In the genomic region with DNA sequence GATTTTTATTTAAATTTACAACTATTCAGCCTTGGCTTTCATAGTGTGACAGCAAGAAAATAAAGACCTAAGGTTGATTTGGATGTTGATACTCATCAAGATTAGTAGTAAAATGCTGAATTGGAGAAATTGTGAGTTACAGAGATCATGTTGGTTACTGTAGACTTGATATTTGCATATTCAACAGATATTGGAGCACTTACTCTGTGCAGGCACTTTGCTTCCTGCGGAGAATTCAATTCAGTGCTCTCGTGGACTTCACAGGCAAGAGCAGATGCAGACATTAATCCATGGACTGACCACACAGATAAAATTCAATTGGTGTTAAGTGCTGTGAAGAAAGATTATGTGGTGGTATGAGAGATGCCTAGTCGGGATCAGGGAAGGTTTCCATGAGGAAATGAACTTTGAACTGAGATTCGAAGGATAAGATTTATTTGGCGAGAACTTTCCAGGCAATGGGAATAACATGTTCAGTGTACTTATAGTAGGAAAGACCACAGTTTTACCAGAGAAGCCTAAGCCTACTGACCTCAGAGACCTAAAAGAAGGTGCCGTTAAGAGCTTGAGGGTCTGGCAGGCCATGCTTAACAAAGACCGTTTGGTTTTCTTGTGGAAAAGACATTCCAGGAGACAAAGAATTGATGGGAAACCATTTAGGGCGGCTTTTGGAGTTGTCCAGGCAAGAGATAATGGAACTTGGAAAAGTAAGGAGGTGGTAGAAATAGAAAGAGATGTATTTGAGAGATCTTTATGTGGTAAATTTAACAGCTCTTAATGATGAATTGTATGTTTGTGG, we compare ENCODE assay signal across 14 cellular contexts. TPM values are rescaled to one million over a fixed set of nuclear protein-coding genes. Genes with fewer than 3 reads are reported as not detected.
DNase-seq lines count a peak whose midpoint lies in the region; ATAC-seq, FAIRE-seq and TF ChIP-seq lines count a peak whose summit lies in the region.
"Had no signal": no experiment of that assay in that cellular context is flagged by ENCODE, and none has a peak within 500 bp of the region (broad histone marks: within the 10 kb centered on the region; RNA-seq: fewer than 3 reads in every experiment).

No MANE protein-coding gene starts in this region.

- no peaks in the 10 kb centered on the region for H3K27me3 Mint-ChIP-seq in activated T-cell treated with anti-CD3 and anti-CD28 coated beads, Interleukin-2, amount 50 U/mL, for 4 hours (ENCODE audit: low read depth)
- H3K27me3 Mint-ChIP-seq: activated CD4-positive, alpha-beta T cell treated with anti-CD3 and anti-CD28 coated beads, Interleukin-2, amount 10 ng/mL, durations not matched to agents 24 days and 14 days had no signal

- no peak for TF ChIP-seq CTCF in transverse colon (IDR thresholded peaks at IDR 0.05)

- peaks cover 73% of the 10 kb centered on the region for H3K4me1 Mint-ChIP-seq in activated T-cell treated with anti-CD3 and anti-CD28 coated beads, Interleukin-2, amount 50 U/mL, for 4 hours (ENCODE audit: low read depth)

- peak overlapping the region; percentile 42 for H3K4me3 Mint-ChIP-seq in activated T-cell treated with anti-CD3 and anti-CD28 coated beads, Interleukin-2, amount 50 U/mL, for 4 hours
- H3K4me3 Mint-ChIP-seq: activated CD4-positive, alpha-beta T cell treated with anti-CD3 and anti-CD28 coated beads, Interleukin-2, amount 10 ng/mL, durations not matched to agents 24 days and 14 days had no signal

- H3K4me1 ChIP-seq in ectodermal cell (ENCODE audit: control insufficient read depth, insufficient read depth, low read length) (peaks cover 8% of the 10 kb centered on the region), small intestine (ENCODE audit: control insufficient read depth in 2 of 2, insufficient read depth in 1 of 2, low read depth in 1 of 2, low read length in 1 of 2) (peaks cover 4 to 18% of the 10 kb centered on the region in 2 donors), transverse colon (peaks cover 17 to 68% (median 36%) of the 10 kb centered on the region in 4 donors)

- no peaks in the 10 kb centered on the region for H3K9me3 ChIP-seq in ectodermal cell (ENCODE audit: control insufficient read depth, low read length)
- H3K9me3 ChIP-seq in small intestine (ENCODE audit: control insufficient read depth, low read depth) = no peaks in the 10 kb centered on the region
- no peaks in the 10 kb centered on the region for H3K9me3 ChIP-seq in transverse colon
- H3K9me3 ChIP-seq: thoracic aorta had no signal

- DNase-seq in activated T-cell treated with anti-CD3 and anti-CD28 coated beads, Interleukin-2, amount 50 U/mL, for 4 hours = no peak
- no peak for DNase-seq in activated T-cell treated with anti-CD3 and anti-CD28 coated beads, Interleukin-2, amount 50 U/mL, for 48 hours
- peak; percentile 83 for DNase-seq in NCI-H526 treated with DMSO at 0.1 percent for 48 hours (lab: John Stamatoyannopoulos, UW)
- DNase-seq in small intestine = peak; percentile 81
- no peak for DNase-seq in transverse colon
- no peak for DNase-seq in activated CD4-positive, alpha-beta T cell treated with anti-CD3 and anti-CD28 coated beads for 1 hour
- DNase-seq: activated CD4-positive, alpha-beta T cell treated with anti-CD3 and anti-CD28 coated beads, Interleukin-2, amount 10 ng/mL, durations not matched to agents 24 days and 14 days; GDM1; Kasumi-1; NCI-H446 treated with DMSO at 0.1 percent for 48 hours had no signal

- no peak overlapping the region for H3K4me3 ChIP-seq in ectodermal cell (ENCODE audit: insufficient read depth, low read depth, low read length)
- H3K4me3 ChIP-seq in small intestine (ENCODE audit: low read depth in 1 of 2, low read length in 2 of 2) = no peak overlapping the region
- H3K4me3 ChIP-seq in transverse colon = no peak overlapping the region
- H3K4me3 ChIP-seq: thoracic aorta had no signal

- H3K27ac ChIP-seq in ectodermal cell (ENCODE audit: insufficient read depth, low read depth, low read length, poor library complexity, severe bottlenecking) = peak overlapping the region; percentile 71
- peak overlapping the region; percentile 24 to 50 for H3K27ac ChIP-seq in small intestine (ENCODE audit: low read depth in 1 of 2, low read length in 1 of 2)
- peak overlapping the region in 1 of 4 donors; percentile 1 for H3K27ac ChIP-seq in transverse colon
- H3K27ac ChIP-seq: thoracic aorta had no signal

- 63% methylated on average over 8 of the region's 8 CpGs for WGBS in ectodermal cell, 2 experiments
- 42 to 63% (median 57%) methylated on average over 8 of the region's 8 CpGs for WGBS in small intestine, 3 donors
- 59 to 78% methylated on average over 6 to 8 of the region's 8 CpGs for WGBS in transverse colon (ENCODE audit: low coverage in 1 of 2), 2 donors

- H3K27me3 ChIP-seq in ectodermal cell (ENCODE audit: control insufficient read depth, insufficient read depth, low read length, poor library complexity, severe bottlenecking) (no peaks in the 10 kb centered on the region), small intestine (ENCODE audit: control insufficient read depth in 2 of 2, insufficient read depth in 2 of 2, low read length in 2 of 2) (no peaks in the 10 kb centered on the region), transverse colon (no peaks in the 10 kb centered on the region)

- no peaks in the 10 kb centered on the region for H3K9me3 Mint-ChIP-seq in activated T-cell treated with anti-CD3 and anti-CD28 coated beads, Interleukin-2, amount 50 U/mL, for 4 hours
- H3K9me3 Mint-ChIP-seq: activated CD4-positive, alpha-beta T cell treated with anti-CD3 and anti-CD28 coated beads, Interleukin-2, amount 10 ng/mL, durations not matched to agents 24 days and 14 days had no signal

- H3K36me3 ChIP-seq in ectodermal cell (ENCODE audit: control insufficient read depth, insufficient read depth, low read length) (peaks cover 7% of the 10 kb centered on the region), small intestine (ENCODE audit: control insufficient read depth in 2 of 2, insufficient read depth in 2 of 2, low read length in 2 of 2) (no peaks in the 10 kb centered on the region), transverse colon (peaks cover 0 to 6% (median 2%) of the 10 kb centered on the region in 4 donors)
- H3K36me3 ChIP-seq: thoracic aorta had no signal

- intact Hi-C loops in transverse colon (cut with DNase I; ENCODE audit: low total_unique reads) = no loop called here

- no peak for TF ChIP-seq POLR2A in transverse colon (IDR thresholded peaks at IDR 0.05)

- no peak for ATAC-seq in activated T-cell treated with anti-CD3 and anti-CD28 coated beads, Interleukin-2, amount 50 U/mL, for 4 hours
- ATAC-seq in HG03095 (IDR thresholded peaks at IDR 0.05; ENCODE audit: unreplicated experiment) = no peak

- no peak for TF ChIP-seq EP300 in transverse colon (IDR thresholded peaks at IDR 0.05; ENCODE audit: low read depth)

- in situ Hi-C loops in transverse colon (cut with MboI; ENCODE audit: low pct_ligation_motif_present in 1 of 4, low pct_unique_long_range_greater_than_20kb in 1 of 4, low sequenced_read_pairs in 3 of 4) = loop anchor here in 1 of 4 donors (10.0 kb wide), 1 partner anchor 157 kb away; a partner anchor contains a TSS

- H3K36me3 Mint-ChIP-seq in activated T-cell treated with anti-CD3 and anti-CD28 coated beads, Interleukin-2, amount 50 U/mL, for 4 hours (ENCODE audit: insufficient read depth) = peaks cover 32% of the 10 kb centered on the region

- FAIRE-seq in small intestine (lab: Jason Lieb, UNC) = no peak
- FAIRE-seq: H54 had no signal

RNA-seq across cellular contexts. Expression of a gene that starts 4.3 kb away (rescaled TPM):
- total RNA-seq in activated T-cell treated with anti-CD3 and anti-CD28 coated beads, Interleukin-2, amount 50 U/mL, for 4 hours = 100 to 1,000 TPM; 158 to 164 (median 162) TPM
- 59.6 TPM for polyA plus RNA-seq in ectodermal cell (2013, experiment 1 of 4)
- 60.4 TPM for polyA plus RNA-seq in ectodermal cell (2013, experiment 2 of 4)
- polyA plus RNA-seq in ectodermal cell (2013, experiment 3 of 4) = 77.6 TPM
- 87.6 TPM for polyA plus RNA-seq in ectodermal cell (2013, experiment 4 of 4)
- polyA plus RNA-seq in small intestine = 10 to 100 TPM; 41.6 to 86.3 (median 68.6) TPM
- 100 to 1,000 TPM in 2 of 4 donors, 10 to 100 TPM in 2; 36.3 to 149 (median 95.1) TPM for total RNA-seq in transverse colon

Comparison
In these comparisons a context has a peak if more than half of its experiments do, and no peak if none do; other contexts are left out.
1. DNase-seq: peak in NCI-H526 treated with DMSO at 0.1 percent for 48 hours (single experiment) and small intestine (single experiment); none in activated T-cell treated with anti-CD3 and anti-CD28 coated beads, Interleukin-2, amount 50 U/mL, for 4 hours (single experiment), activated T-cell treated with anti-CD3 and anti-CD28 coated beads, Interleukin-2, amount 50 U/mL, for 48 hours (0 of 2), transverse colon (single experiment) and activated CD4-positive, alpha-beta T cell treated with anti-CD3 and anti-CD28 coated beads for 1 hour (single experiment).